15 cellular contexts compared by ENCODE assay signal in the genomic region with DNA sequence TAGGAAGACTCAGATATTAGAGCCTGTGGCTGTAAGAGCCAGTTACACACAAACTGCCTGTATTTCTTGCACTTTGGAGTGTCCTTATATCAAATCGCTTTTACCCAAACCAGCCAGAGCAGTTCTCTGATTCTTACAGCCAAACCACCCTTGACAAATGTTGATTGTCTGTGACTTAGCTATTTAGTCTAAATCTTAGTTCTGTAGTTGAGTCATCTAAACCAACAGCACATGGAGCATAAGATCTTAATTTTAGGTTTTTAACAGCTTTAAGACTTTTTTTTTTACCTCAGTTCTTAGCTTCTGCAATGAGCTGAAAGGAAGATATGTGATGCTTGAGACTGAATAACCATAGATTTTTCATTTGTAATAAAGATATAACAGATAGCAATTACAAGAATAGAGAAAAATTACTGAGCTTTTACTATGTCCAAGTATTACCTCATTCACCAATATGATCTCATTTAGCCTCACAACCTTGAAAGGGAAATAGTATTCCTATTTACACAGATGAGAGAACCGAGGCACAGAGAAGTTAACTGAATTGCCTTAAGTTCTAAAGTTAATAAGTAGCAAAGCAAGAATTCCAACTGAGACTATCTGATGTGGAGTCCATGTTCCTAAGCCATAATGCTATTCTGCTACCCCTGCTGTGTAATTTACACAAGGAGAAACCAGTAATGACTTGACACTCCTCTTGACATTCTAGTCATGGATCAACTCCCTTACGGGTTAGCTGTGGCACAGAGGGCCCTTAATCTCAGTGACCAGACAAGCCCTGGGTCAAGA.
DNase-seq lines count a peak whose midpoint lies in the region; ATAC-seq and TF ChIP-seq lines count a peak whose summit lies in the region.
"Had no signal": no experiment of that assay in that cellular context is flagged by ENCODE, and none has a peak within 500 bp of the region (broad histone marks: within the 10 kb centered on the region; RNA-seq: fewer than 3 reads in every experiment).

No MANE protein-coding gene starts in this region.

- ATAC-seq in gastrocnemius medialis: no peak
- ATAC-seq in GM21381 (IDR thresholded peaks at IDR 0.05; ENCODE audit: unreplicated experiment): no peak
- ATAC-seq: CD8-positive, alpha-beta T cell; HCT116; stimulated activated naive CD8-positive, alpha-beta T cell treated with anti-CD3 and anti-CD28 coated beads, Interleukin-15, Interleukin-2, amounts not matched to agents 100 U/mL and 50 U/mL, for 24 hours had no signal

- intact Hi-C loops in gastrocnemius medialis (cut with DNase I; ENCODE audit: low total_unique reads): loop anchor here (10.0 kb wide), 2 partner anchors 260 to 460 kb away; partner anchors contain the start of genes DBF4, DMTF1 and SLC25A40

- H3K4me3 ChIP-seq in WERI-Rb-1 (ENCODE audit: low read depth, low read length): no peak overlapping the region
- H3K4me3 ChIP-seq in fibroblast of villous mesenchyme (ENCODE audit: low read depth, low read length): no peak overlapping the region
- no peak overlapping the region for H3K4me3 ChIP-seq in gastrocnemius medialis

- no peaks in the 10 kb centered on the region for H3K36me3 ChIP-seq in WERI-Rb-1
- no peaks in the 10 kb centered on the region for H3K36me3 ChIP-seq in gastrocnemius medialis

- no peaks in the 10 kb centered on the region for H3K9me3 ChIP-seq in WERI-Rb-1 (ENCODE audit: severe bottlenecking)
- H3K9me3 ChIP-seq in gastrocnemius medialis: no peaks in the 10 kb centered on the region

- in situ Hi-C loops in gastrocnemius medialis (cut with MboI; ENCODE audit: low sequenced_read_pairs in 4 of 4): loop anchor here in 3 of 4 donors (5.0 to 25.0 kb wide), 3 partner anchors 97 to 477 kb away; no protein-coding TSS in a partner anchor

- no peak for TF ChIP-seq CTCF in WERI-Rb-1 (IDR thresholded peaks at IDR 0.05; ENCODE audit: low read depth, low read length)
- no peak for TF ChIP-seq CTCF in fibroblast of villous mesenchyme (IDR thresholded peaks at IDR 0.05; ENCODE audit: insufficient read depth, low read depth, low read length)
- TF ChIP-seq CTCF in gastrocnemius medialis (IDR thresholded peaks at IDR 0.05 in 4 of 5, conservative IDR thresholded peaks at IDR 0.05 in 1 of 5): no peak

- peaks cover 24 to 27% of the 10 kb centered on the region in 2 donors for H3K4me1 ChIP-seq in gastrocnemius medialis

- H3K27ac ChIP-seq in WERI-Rb-1 (peak overlapping the region; percentile 73), gastrocnemius medialis (peak overlapping the region; percentile 71 to 75 (median 74))

- no peak for TF ChIP-seq POLR2A in gastrocnemius medialis (IDR thresholded peaks at IDR 0.05)

- DNase-seq in ELR (ENCODE audit: low read depth) (peak; percentile 16), WERI-Rb-1 (peak; percentile 41), fibroblast of villous mesenchyme (ENCODE audit: low read depth) (peak; percentile 22), gastrocnemius medialis (no peak), SW480 (ENCODE audit: low spot score) (no peak), NCI-H526 (lab: John Stamatoyannopoulos, UW) (no peak)
- DNase-seq in central memory CD4-positive, alpha-beta T cell: no peak
- DNase-seq: activated CD4-positive, alpha-beta T cell treated with anti-CD3 and anti-CD28 coated beads, Interleukin-2, amount 50 U/mL, for 48 hours; activated gamma-delta T cell treated with Interleukin-2 at 50 U/mL for 16 hours; CD8-positive, alpha-beta T cell; foreskin melanocyte; NCI-H510A; stimulated activated naive CD8-positive, alpha-beta T cell treated with anti-CD3 and anti-CD28 coated beads, Interleukin-15, Interleukin-2, amounts not matched to agents 100 U/mL and 50 U/mL, for 24 hours had no signal

- H3K27me3 ChIP-seq in WERI-Rb-1 (ENCODE audit: insufficient read depth, low read depth, severe bottlenecking) (no peaks in the 10 kb centered on the region), gastrocnemius medialis (no peaks in the 10 kb centered on the region)

Comparison
In these comparisons a context has a peak if more than half of its experiments do, and no peak if none do; other contexts are left out.
1. DNase-seq: peak in ELR (single experiment), WERI-Rb-1 (single experiment) and fibroblast of villous mesenchyme (single experiment); none in gastrocnemius medialis (0 of 2), SW480 (single experiment), NCI-H526 (0 of 2) and central memory CD4-positive, alpha-beta T cell (single experiment).